Comparison of ENCODE assay signal across 22 cellular contexts in the genomic region with DNA sequence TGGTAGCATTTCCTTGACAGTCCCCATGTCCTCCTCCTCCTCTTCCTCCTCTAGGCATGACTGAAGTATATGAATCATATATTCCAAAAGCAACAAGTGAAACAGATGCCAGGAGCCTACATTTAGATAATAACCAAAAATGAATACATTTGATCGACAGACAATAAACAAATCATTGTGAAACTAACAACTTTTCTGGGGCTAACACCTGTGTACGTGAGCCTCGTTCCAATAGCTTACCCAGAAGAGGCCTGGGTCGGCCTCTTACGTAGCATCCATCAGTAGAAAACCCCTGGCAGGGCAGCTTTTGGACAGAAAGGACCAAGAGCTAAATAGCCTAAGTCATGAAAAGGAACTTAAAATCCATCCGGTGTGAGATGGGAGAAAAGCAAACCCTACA. TPM values are rescaled to one million over a fixed set of nuclear protein-coding genes. Genes with fewer than 3 reads are reported as not detected.
DNase-seq lines count a peak whose midpoint lies in the region; ATAC-seq and TF ChIP-seq lines count a peak whose summit lies in the region.
"Had no signal": no experiment of that assay in that cellular context is flagged by ENCODE, and none has a peak within 500 bp of the region (broad histone marks: within the 10 kb centered on the region; RNA-seq: fewer than 3 reads in every experiment).

No MANE protein-coding gene starts in this region.

- in situ Hi-C loops in KBM-7 (cut with MboI; ENCODE audit: low pct_unique_long_range_greater_than_20kb, low sequenced_read_pairs) = no loop called here

- CTCF ChIA-PET in activated CD8-positive, alpha-beta memory T cell treated with anti-CD3 and anti-CD28 coated beads, Interleukin-2, amount 10 ng/mL, durations not matched to agents 7 days and 5 days (lab: Charles Lee) = interaction anchor here (2.2 kb wide), 1 partner anchor 16 kb away, joined by 7 read pairs; no protein-coding TSS in a partner anchor
- CTCF ChIA-PET in HEK293T (lab: Yijun Ruan, JAX) = interaction anchor here (0.5 to 1.4 kb wide), 3 partner anchors 15 to 1507 kb away, joined by 3 to 9 read pairs (median 4); a partner anchor contains a TSS

- POLR2A ChIA-PET in HEK293T (lab: Yijun Ruan, JAX) = no interaction called here

- H3K36me3 Mint-ChIP-seq in activated CD8-positive, alpha-beta memory T cell treated with anti-CD3 and anti-CD28 coated beads, Interleukin-2, amount 10 ng/mL, durations not matched to agents 7 days and 5 days = no peaks in the 10 kb centered on the region
- H3K36me3 Mint-ChIP-seq in activated T-helper 17 cell treated with anti-CD3 and anti-CD28 coated beads, Interleukin-2, amount 50 U/mL, for 72 hours (ENCODE audit: low read depth) = no peaks in the 10 kb centered on the region
- H3K36me3 Mint-ChIP-seq in stimulated activated effector memory CD8-positive, alpha-beta T cell treated with anti-CD3 and anti-CD28 coated beads, Interleukin-12 subunit alpha, Interleukin-12 subunit beta, amount 100 ng/mL, for 72 hours = no peaks in the 10 kb centered on the region
- H3K36me3 Mint-ChIP-seq: CD4-positive, CD25-positive, alpha-beta regulatory T cell; CD8-positive, alpha-beta T cell had no signal

- H3K9ac ChIP-seq in BLaER1 treated with 17β-estradiol and CSF1 and Interleukin-3, amounts not matched to agents 10 nM and 100 nM = 0 out of 22 replicates have a peak overlapping the region, but pooled peaks of 2 of the 11 experiments have one; percentile 19 to 20
- H3K9ac ChIP-seq: GM23248 had no signal

- peak overlapping the region in 6 of 11 experiments; percentile 16 to 84 (median 80); a peak in 10 of 22 replicates for H3K27ac ChIP-seq in BLaER1 treated with 17β-estradiol and CSF1 and Interleukin-3, amounts not matched to agents 10 nM and 100 nM
- H3K27ac ChIP-seq: A549, C4-2B, GM23248 had no signal

- no peak overlapping the region for H3K4me3 Mint-ChIP-seq in activated CD8-positive, alpha-beta memory T cell treated with anti-CD3 and anti-CD28 coated beads, Interleukin-2, amount 10 ng/mL, durations not matched to agents 7 days and 5 days
- no peak overlapping the region for H3K4me3 Mint-ChIP-seq in activated T-helper 17 cell treated with anti-CD3 and anti-CD28 coated beads, Interleukin-2, amount 50 U/mL, for 72 hours
- no peak overlapping the region for H3K4me3 Mint-ChIP-seq in stimulated activated effector memory CD8-positive, alpha-beta T cell treated with anti-CD3 and anti-CD28 coated beads, Interleukin-12 subunit alpha, Interleukin-12 subunit beta, amount 100 ng/mL, for 72 hours
- H3K4me3 Mint-ChIP-seq: CD4-positive, CD25-positive, alpha-beta regulatory T cell; CD8-positive, alpha-beta T cell had no signal

- H4K20me1 ChIP-seq in BLaER1 treated with 17β-estradiol and CSF1 and Interleukin-3, amounts not matched to agents 10 nM and 100 nM = peaks cover 0 to 13% (median 0%) of the 10 kb centered on the region in 11 experiments; a peak in 3 of 22 replicates

- H3K27ac Mint-ChIP-seq in activated CD8-positive, alpha-beta memory T cell treated with anti-CD3 and anti-CD28 coated beads, Interleukin-2, amount 10 ng/mL, durations not matched to agents 7 days and 5 days = no peak overlapping the region
- no peak overlapping the region for H3K27ac Mint-ChIP-seq in activated T-helper 17 cell treated with anti-CD3 and anti-CD28 coated beads, Interleukin-2, amount 50 U/mL, for 72 hours
- peak overlapping the region; percentile 9 for H3K27ac Mint-ChIP-seq in stimulated activated effector memory CD8-positive, alpha-beta T cell treated with anti-CD3 and anti-CD28 coated beads, Interleukin-12 subunit alpha, Interleukin-12 subunit beta, amount 100 ng/mL, for 72 hours
- H3K27ac Mint-ChIP-seq: CD4-positive, CD25-positive, alpha-beta regulatory T cell; CD8-positive, alpha-beta T cell had no signal

- peak; percentile 36 for ATAC-seq in activated CD8-positive, alpha-beta memory T cell treated with anti-CD3 and anti-CD28 coated beads, Interleukin-2, amount 10 ng/mL, durations not matched to agents 7 days and 5 days
- peak; percentile 29 for ATAC-seq in activated T-helper 17 cell treated with anti-CD3 and anti-CD28 coated beads, Interleukin-2, amount 50 U/mL, for 72 hours (replicated peaks)
- peak; percentile 62 for ATAC-seq in stimulated activated effector memory CD8-positive, alpha-beta T cell treated with anti-CD3 and anti-CD28 coated beads, Interleukin-12 subunit alpha, Interleukin-12 subunit beta, amount 100 ng/mL, for 72 hours
- ATAC-seq in HG02840 (IDR thresholded peaks at IDR 0.05; ENCODE audit: low FRiP score, unreplicated experiment) = no peak
- ATAC-seq: CD8-positive, alpha-beta T cell had no signal

- no peaks in the 10 kb centered on the region for H3K9me3 Mint-ChIP-seq in activated CD8-positive, alpha-beta memory T cell treated with anti-CD3 and anti-CD28 coated beads, Interleukin-2, amount 10 ng/mL, durations not matched to agents 7 days and 5 days (ENCODE audit: low read depth)
- no peaks in the 10 kb centered on the region for H3K9me3 Mint-ChIP-seq in activated T-helper 17 cell treated with anti-CD3 and anti-CD28 coated beads, Interleukin-2, amount 50 U/mL, for 72 hours
- no peaks in the 10 kb centered on the region for H3K9me3 Mint-ChIP-seq in stimulated activated effector memory CD8-positive, alpha-beta T cell treated with anti-CD3 and anti-CD28 coated beads, Interleukin-12 subunit alpha, Interleukin-12 subunit beta, amount 100 ng/mL, for 72 hours
- H3K9me3 Mint-ChIP-seq: CD4-positive, CD25-positive, alpha-beta regulatory T cell; CD8-positive, alpha-beta T cell had no signal

- no peaks in the 10 kb centered on the region for H3K9me3 ChIP-seq in BLaER1 treated with 17β-estradiol and CSF1 and Interleukin-3, amounts not matched to agents 10 nM and 100 nM (replicated peaks in 1 of 11)
- H3K9me3 ChIP-seq: A549, BE2C had no signal

- DNase-seq in activated CD8-positive, alpha-beta memory T cell treated with anti-CD3 and anti-CD28 coated beads, Interleukin-2, amount 10 ng/mL, durations not matched to agents 7 days and 5 days = no peak
- DNase-seq in activated CD8-positive, alpha-beta memory T cell treated with anti-CD3 and anti-CD28 coated beads, Interleukin-2, amount 50 U/mL, for 4 hours = no peak
- DNase-seq in stimulated activated effector memory CD8-positive, alpha-beta T cell treated with anti-CD3 and anti-CD28 coated beads, Interleukin-12 subunit alpha, Interleukin-12 subunit beta, amount 100 ng/mL, for 72 hours (ENCODE audit: low spot score in 2 of 2) = no peak
- DNase-seq in HEK293T (ENCODE audit: extremely low spot score) (no peak), KBM-7 (no peak)
- DNase-seq: 8988T; ACHN; AML-193; BE2C; CD4-positive, CD25-positive, alpha-beta regulatory T cell; CD8-positive, alpha-beta T cell; DMS 273 treated with DMSO at 0.1 percent for 48 hours; DMS79; EL; GDM1; GM23248; H7 had no signal

- peak overlapping the region in 10 of 11 experiments; percentile 8 to 91 (median 83); a peak in 17 of 22 replicates for H3K4me2 ChIP-seq in BLaER1 treated with 17β-estradiol and CSF1 and Interleukin-3, amounts not matched to agents 10 nM and 100 nM
- H3K4me2 ChIP-seq: A549 had no signal

- H3K27me3 Mint-ChIP-seq in activated CD8-positive, alpha-beta memory T cell treated with anti-CD3 and anti-CD28 coated beads, Interleukin-2, amount 10 ng/mL, durations not matched to agents 7 days and 5 days = peaks cover 61% of the 10 kb centered on the region
- peaks cover 20% of the 10 kb centered on the region for H3K27me3 Mint-ChIP-seq in activated T-helper 17 cell treated with anti-CD3 and anti-CD28 coated beads, Interleukin-2, amount 50 U/mL, for 72 hours

- peaks cover 0 to 29% (median 0%) of the 10 kb centered on the region in 11 experiments; a peak in 6 of 22 replicates for H3K36me3 ChIP-seq in BLaER1 treated with 17β-estradiol and CSF1 and Interleukin-3, amounts not matched to agents 10 nM and 100 nM
- H3K36me3 ChIP-seq: BE2C had no signal

- peaks cover 0 to 11% (median 0%) of the 10 kb centered on the region in 11 experiments; a peak in 4 of 22 replicates for H3K27me3 ChIP-seq in BLaER1 treated with 17β-estradiol and CSF1 and Interleukin-3, amounts not matched to agents 10 nM and 100 nM
- H3K27me3 ChIP-seq: BE2C had no signal

- H3K4me3 ChIP-seq in BLaER1 treated with 17β-estradiol and CSF1 and Interleukin-3, amounts not matched to agents 10 nM and 100 nM = no peak overlapping the region
- H3K4me3 ChIP-seq: A549, GM23248 had no signal

- peaks cover 62 to 92% (median 82%) of the 10 kb centered on the region in 10 experiments for H3K4me1 ChIP-seq in BLaER1 treated with 17β-estradiol and CSF1 and Interleukin-3, amounts not matched to agents 10 nM and 100 nM
- H3K4me1 ChIP-seq: BE2C had no signal

- H3K4me1 Mint-ChIP-seq in activated CD8-positive, alpha-beta memory T cell treated with anti-CD3 and anti-CD28 coated beads, Interleukin-2, amount 10 ng/mL, durations not matched to agents 7 days and 5 days = peaks cover 13% of the 10 kb centered on the region
- H3K4me1 Mint-ChIP-seq in activated T-helper 17 cell treated with anti-CD3 and anti-CD28 coated beads, Interleukin-2, amount 50 U/mL, for 72 hours = no peaks in the 10 kb centered on the region
- peaks cover 16% of the 10 kb centered on the region for H3K4me1 Mint-ChIP-seq in stimulated activated effector memory CD8-positive, alpha-beta T cell treated with anti-CD3 and anti-CD28 coated beads, Interleukin-12 subunit alpha, Interleukin-12 subunit beta, amount 100 ng/mL, for 72 hours

TF ChIP-seq in HEK293T, 16 proteins besides CTCF, POLR2A, EP300 and RAD21 (continues in another document):
- TF ChIP-seq FOXK2 (IDR thresholded peaks at IDR 0.05) = no peak
- no peak for TF ChIP-seq BHLHE40 (IDR thresholded peaks at IDR 0.05; ENCODE audit: borderline replicate concordance)
- no peak for TF ChIP-seq L3MBTL2 (conservative IDR thresholded peaks at IDR 0.05)
- no peak for TF ChIP-seq ARNT (IDR thresholded peaks at IDR 0.05)
- no peak for TF ChIP-seq FOXM1 (IDR thresholded peaks at IDR 0.05; ENCODE audit: borderline replicate concordance)
- TF ChIP-seq LEF1 (IDR thresholded peaks at IDR 0.05; ENCODE audit: borderline replicate concordance) = no peak
- TF ChIP-seq TARDBP (IDR thresholded peaks at IDR 0.05) = no peak
- no peak for TF ChIP-seq CTBP1 (IDR thresholded peaks at IDR 0.05; ENCODE audit: borderline replicate concordance)
- no peak for TF ChIP-seq FOXA1 (IDR thresholded peaks at IDR 0.05)
- TF ChIP-seq SUZ12 (IDR thresholded peaks at IDR 0.05) = no peak
- no peak for TF ChIP-seq ZNF384 (IDR thresholded peaks at IDR 0.05)
- no peak for TF ChIP-seq NFRKB (IDR thresholded peaks at IDR 0.05)
- TF ChIP-seq ELF4 (IDR thresholded peaks at IDR 0.05) = no peak

RNA-seq across cellular contexts. Expression of a gene that starts 15.3 kb away (rescaled TPM):
- total RNA-seq in activated CD8-positive, alpha-beta memory T cell treated with anti-CD3 and anti-CD28 coated beads, Interleukin-2, amount 10 ng/mL, durations not matched to agents 7 days and 5 days = not detected
- total RNA-seq in activated T-helper 17 cell treated with anti-CD3 and anti-CD28 coated beads, Interleukin-2, amount 50 U/mL, for 72 hours = not detected
- total RNA-seq: CD8-positive, alpha-beta T cell had no signal
